9 cellular contexts compared by ENCODE assay signal in genomic region chr6:71190809-71191208, GRCh38.
DNase-seq lines count a peak whose midpoint lies in the region; ATAC-seq, FAIRE-seq and TF ChIP-seq lines count a peak whose summit lies in the region.
"Had no signal": no experiment of that assay in that cellular context is flagged by ENCODE, and none has a peak within 500 bp of the region (broad histone marks: within the 10 kb centered on the region; RNA-seq: fewer than 3 reads in every experiment).

No MANE protein-coding gene starts in this region.

- DNase-seq in CD1c-positive myeloid dendritic cell (ENCODE audit: extremely low spot score) (peak; percentile 51), LNCaP clone FGC (ENCODE audit: low read depth) (no peak), adipocyte (ENCODE audit: low read depth) (peak; percentile 85), HepG2 (ENCODE audit: low spot score) (peak; percentile 11), NCI-H1048 (lab: John Stamatoyannopoulos, UW) (no peak)
- DNase-seq in activated T-cell treated with anti-CD3 and anti-CD28 coated beads, Interleukin-2, amount 50 U/mL, for 4 hours, result no peak

- H3K79me2 ChIP-seq in HepG2 (ENCODE audit: insufficient read depth, low read length), result no peaks in the 10 kb centered on the region

- ATAC-seq in HepG2 (no peak), GM21515 (IDR thresholded peaks at IDR 0.05; ENCODE audit: unreplicated experiment) (no peak)
- no peak for ATAC-seq in activated T-cell treated with anti-CD3 and anti-CD28 coated beads, Interleukin-2, amount 50 U/mL, for 4 hours
- ATAC-seq in stimulated activated memory B cell treated with anti-CD40 and anti-IgM and Interleukin-4, amounts not matched to agents 10 μg/mL and 1 μg/mL and 100 μg/mL, for 72 hours, result no peak

- no peak overlapping the region for H3K4me2 ChIP-seq in HepG2 (ENCODE audit: low read depth, low read length)

- TF ChIP-seq EP300 in HepG2 (IDR thresholded peaks at IDR 0.05; ENCODE audit: low read depth in 2 of 2, low read length in 2 of 2) (no peak), HepG2 (CRISPR knock-in tag; IDR thresholded peaks at IDR 0.05; ENCODE audit: borderline replicate concordance) (no peak)

- H3K36me3 Mint-ChIP-seq in activated T-cell treated with anti-CD3 and anti-CD28 coated beads, Interleukin-2, amount 50 U/mL, for 4 hours (ENCODE audit: insufficient read depth), result no peaks in the 10 kb centered on the region
- H3K36me3 Mint-ChIP-seq in stimulated activated memory B cell treated with anti-CD40 and anti-IgM and Interleukin-4, amounts not matched to agents 10 μg/mL and 1 μg/mL and 100 μg/mL, for 72 hours, result no peaks in the 10 kb centered on the region

- H3K27me3 ChIP-seq in adipocyte (replicated peaks; ENCODE audit: control insufficient read depth, insufficient read depth, low read length), result no peaks in the 10 kb centered on the region
- H3K27me3 ChIP-seq in HepG2 (ENCODE audit: control insufficient read depth in 1 of 2, insufficient read depth in 2 of 2, low read length in 2 of 2), result no peaks in the 10 kb centered on the region

- H4K20me1 ChIP-seq in HepG2 (ENCODE audit: insufficient read depth, low read length), result no peaks in the 10 kb centered on the region

- no peaks in the 10 kb centered on the region for H3K9me3 ChIP-seq in adipocyte (ENCODE audit: control insufficient read depth, low read length)
- H3K9me3 ChIP-seq in HepG2 (ENCODE audit: low read length), result no peaks in the 10 kb centered on the region

- H3K9ac ChIP-seq in adipocyte (ENCODE audit: low read length), result no peak overlapping the region
- no peak overlapping the region for H3K9ac ChIP-seq in HepG2 (ENCODE audit: insufficient read depth, low read depth, low read length)

- 2% methylated on average over 3 of the region's 3 CpGs for WGBS in HepG2 (ENCODE audit: low lambda C conversion rate)

- no peak for FAIRE-seq in HepG2 (lab: Jason Lieb, UNC)
- FAIRE-seq: keratinocyte had no signal

- peaks cover 7% of the 10 kb centered on the region for H3K27me3 Mint-ChIP-seq in activated T-cell treated with anti-CD3 and anti-CD28 coated beads, Interleukin-2, amount 50 U/mL, for 4 hours (ENCODE audit: low read depth)
- H3K27me3 Mint-ChIP-seq in stimulated activated memory B cell treated with anti-CD40 and anti-IgM and Interleukin-4, amounts not matched to agents 10 μg/mL and 1 μg/mL and 100 μg/mL, for 72 hours, result peaks cover 7% of the 10 kb centered on the region

- no peak for TF ChIP-seq POLR2A in HepG2 (IDR thresholded peaks at IDR 0.05; ENCODE audit: insufficient read depth in 1 of 2, low read depth in 2 of 2, low read length in 2 of 2)

- H3K27ac Mint-ChIP-seq in stimulated activated memory B cell treated with anti-CD40 and anti-IgM and Interleukin-4, amounts not matched to agents 10 μg/mL and 1 μg/mL and 100 μg/mL, for 72 hours, result no peak overlapping the region

- no peak overlapping the region for H3K27ac ChIP-seq in HepG2 (ENCODE audit: extremely low read length, insufficient read depth, low read length)

- no peak for TF ChIP-seq RAD21 in HepG2 (CRISPR knock-in tag; IDR thresholded peaks at IDR 0.05)

- H3K4me1 ChIP-seq in adipocyte (ENCODE audit: control insufficient read depth, insufficient read depth, low read length) (peaks cover 19% of the 10 kb centered on the region), HepG2 (ENCODE audit: insufficient read depth, low read length) (no peaks in the 10 kb centered on the region)

- no peak overlapping the region for H2AFZ ChIP-seq in HepG2 (ENCODE audit: low read length)

- no peaks in the 10 kb centered on the region for H3K9me3 Mint-ChIP-seq in activated T-cell treated with anti-CD3 and anti-CD28 coated beads, Interleukin-2, amount 50 U/mL, for 4 hours
- H3K9me3 Mint-ChIP-seq in stimulated activated memory B cell treated with anti-CD40 and anti-IgM and Interleukin-4, amounts not matched to agents 10 μg/mL and 1 μg/mL and 100 μg/mL, for 72 hours, result no peaks in the 10 kb centered on the region

- H3K4me3 Mint-ChIP-seq in activated T-cell treated with anti-CD3 and anti-CD28 coated beads, Interleukin-2, amount 50 U/mL, for 4 hours, result no peak overlapping the region
- H3K4me3 Mint-ChIP-seq in stimulated activated memory B cell treated with anti-CD40 and anti-IgM and Interleukin-4, amounts not matched to agents 10 μg/mL and 1 μg/mL and 100 μg/mL, for 72 hours, result no peak overlapping the region

- peak; percentile 17; the same call in 1 of the 2 replicates for TF ChIP-seq CTCF in LNCaP clone FGC (IDR thresholded peaks at IDR 0.05; ENCODE audit: control insufficient read depth, extremely low read depth, insufficient read depth)
- TF ChIP-seq CTCF in HepG2 (CRISPR knock-in tag; IDR thresholded peaks at IDR 0.05), result no peak

- no peaks in the 10 kb centered on the region for H3K4me1 Mint-ChIP-seq in activated T-cell treated with anti-CD3 and anti-CD28 coated beads, Interleukin-2, amount 50 U/mL, for 4 hours (ENCODE audit: low read depth)
- peaks cover 6% of the 10 kb centered on the region for H3K4me1 Mint-ChIP-seq in stimulated activated memory B cell treated with anti-CD40 and anti-IgM and Interleukin-4, amounts not matched to agents 10 μg/mL and 1 μg/mL and 100 μg/mL, for 72 hours

- BruUV-seq in HepG2 (replicated peaks; lab: Mats Ljungman, UMichigan), result no TSS peak

- POLR2A ChIA-PET in HepG2 (lab: Yijun Ruan, JAX), result no interaction called here

- H3K4me3 ChIP-seq in LNCaP clone FGC (ENCODE audit: low read depth, low read length) (no peak overlapping the region), adipocyte (ENCODE audit: low read length) (no peak overlapping the region), HepG2 (replicated peaks in 1 of 3; ENCODE audit: insufficient read depth in 1 of 3, low read depth in 2 of 3, low read length in 3 of 3) (no peak overlapping the region)

- CTCF ChIA-PET in HepG2 (lab: Yijun Ruan, JAX; ENCODE audit: low intra/inter-chr PET ratio, low total read pairs), result interaction anchor here (1.4 kb wide), 1 partner anchor 159 kb away, joined by 7 read pairs; no protein-coding TSS in a partner anchor

- intact Hi-C loops in HepG2 (cut with micrococcal nuclease; ENCODE audit: unreplicated experiment), result loop anchor here (1.0 kb wide), 1 partner anchor 158 kb away; no protein-coding TSS in a partner anchor

- in situ Hi-C loops in HepG2 (cut with HindIII; ENCODE audit: extremely low pct_ligation_motif_present, low pct_unique_long_range_greater_than_20kb), result loop anchor here (5.0 kb wide), 1 partner anchor 151 kb away; no protein-coding TSS in a partner anchor

- no peaks in the 10 kb centered on the region for H3K36me3 ChIP-seq in adipocyte (ENCODE audit: control insufficient read depth, insufficient read depth, low read length, severe bottlenecking)
- no peaks in the 10 kb centered on the region for H3K36me3 ChIP-seq in HepG2 (replicated peaks in 1 of 2; ENCODE audit: control insufficient read depth in 1 of 2, insufficient read depth in 2 of 2, low read length in 2 of 2)

TF ChIP-seq in HepG2, 621 proteins besides CTCF, POLR2A, EP300 and RAD21:
- no peak for TF ChIP-seq SALL1 (CRISPR knock-in tag; IDR thresholded peaks at IDR 0.05)
- TF ChIP-seq KLF11 (CRISPR knock-in tag; IDR thresholded peaks at IDR 0.05), result no peak
- TF ChIP-seq ZNF232 (CRISPR knock-in tag; IDR thresholded peaks at IDR 0.05; ENCODE audit: borderline replicate concordance), result no peak
- TF ChIP-seq FOSL1 (CRISPR knock-in tag; IDR thresholded peaks at IDR 0.05; ENCODE audit: borderline replicate concordance), result no peak
- peak; percentile 32 for TF ChIP-seq STAG1 (CRISPR knock-in tag; IDR thresholded peaks at IDR 0.05)
- TF ChIP-seq ZSCAN25 (CRISPR knock-in tag; IDR thresholded peaks at IDR 0.05), result no peak
- no peak for TF ChIP-seq HMGXB3 (CRISPR knock-in tag; IDR thresholded peaks at IDR 0.05; ENCODE audit: borderline replicate concordance)
- no peak for TF ChIP-seq RFXAP (CRISPR knock-in tag; IDR thresholded peaks at IDR 0.05; ENCODE audit: borderline replicate concordance)

Comparison
In these comparisons a context has a peak if more than half of its experiments do, and no peak if none do; other contexts are left out.
1. DNase-seq: peak in CD1c-positive myeloid dendritic cell (single experiment), adipocyte (single experiment) and HepG2 (single experiment); none in LNCaP clone FGC (single experiment), activated T-cell treated with anti-CD3 and anti-CD28 coated beads, Interleukin-2, amount 50 U/mL, for 4 hours (single experiment) and NCI-H1048 (single experiment).